1 cellular context compared by ENCODE assay signal in genomic region chrX:13357925-13358324, GRCh38.
TF ChIP-seq lines count a peak whose summit lies in the region.

No MANE protein-coding gene starts in this region.

TF ChIP-seq in WTC11, 78 proteins besides CTCF, POLR2A, EP300 and RAD21 (continued from another document):
- TF ChIP-seq KAT7 (CRISPR knock-in tag; IDR thresholded peaks at IDR 0.05; ENCODE audit: borderline replicate concordance) (no peak), SMAD4 (CRISPR knock-in tag; IDR thresholded peaks at IDR 0.05) (no peak), ZMAT4 (CRISPR knock-in tag; IDR thresholded peaks at IDR 0.05) (no peak), ATF1 (CRISPR knock-in tag; IDR thresholded peaks at IDR 0.05) (no peak)
